In the genomic region with DNA sequence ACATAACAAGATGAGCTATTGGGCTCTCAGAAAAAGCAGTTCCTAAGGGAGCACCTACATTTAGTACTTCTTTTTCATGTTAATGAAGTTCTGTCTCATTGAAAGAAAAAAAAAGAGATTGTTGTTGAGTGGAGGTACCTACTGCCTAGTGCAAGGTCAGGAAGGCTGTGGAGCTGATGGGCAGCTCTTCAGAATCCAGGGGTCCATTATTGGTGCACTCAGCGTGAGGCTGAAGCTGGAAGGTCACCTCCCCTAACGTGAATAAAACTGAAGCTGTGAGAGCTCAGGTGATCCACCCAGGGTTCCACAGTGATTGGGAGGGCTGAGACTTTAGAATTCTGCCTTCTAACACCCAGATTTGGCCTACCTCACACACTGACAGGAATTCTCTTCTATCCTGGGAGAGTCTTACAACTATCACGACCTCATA, we compare ENCODE assay signal across 2 cellular contexts.
A peak's percentile ranks its signal among the peaks of the same experiment; 100 is the strongest.
TF ChIP-seq lines count a peak whose summit lies in the region.

No MANE protein-coding gene starts in this region.

TF ChIP-seq in GM23338, 12 proteins besides CTCF, POLR2A, EP300 and RAD21 (continues in another document):
- TF ChIP-seq ZNF331 (CRISPR knock-in tag; IDR thresholded peaks at IDR 0.05; ENCODE audit: low read depth) (no peak), STAT1 (IDR thresholded peaks at IDR 0.05; ENCODE audit: unreplicated experiment) (no peak), POLR2AphosphoS5 (IDR thresholded peaks at IDR 0.05; ENCODE audit: low read depth) (0 out of 2 replicates have a peak, but pooled peaks have one; percentile 22), EZH2phosphoT487 (IDR thresholded peaks at IDR 0.05; ENCODE audit: unreplicated experiment) (no peak), JUNB (IDR thresholded peaks at IDR 0.05; ENCODE audit: unreplicated experiment) (no peak), NANOG (IDR thresholded peaks at IDR 0.05; ENCODE audit: borderline replicate concordance) (peak; percentile 97), REST (IDR thresholded peaks at IDR 0.05; ENCODE audit: unreplicated experiment) (no peak), ETS1 (IDR thresholded peaks at IDR 0.05) (no peak)
- TF ChIP-seq, protein P1, sequence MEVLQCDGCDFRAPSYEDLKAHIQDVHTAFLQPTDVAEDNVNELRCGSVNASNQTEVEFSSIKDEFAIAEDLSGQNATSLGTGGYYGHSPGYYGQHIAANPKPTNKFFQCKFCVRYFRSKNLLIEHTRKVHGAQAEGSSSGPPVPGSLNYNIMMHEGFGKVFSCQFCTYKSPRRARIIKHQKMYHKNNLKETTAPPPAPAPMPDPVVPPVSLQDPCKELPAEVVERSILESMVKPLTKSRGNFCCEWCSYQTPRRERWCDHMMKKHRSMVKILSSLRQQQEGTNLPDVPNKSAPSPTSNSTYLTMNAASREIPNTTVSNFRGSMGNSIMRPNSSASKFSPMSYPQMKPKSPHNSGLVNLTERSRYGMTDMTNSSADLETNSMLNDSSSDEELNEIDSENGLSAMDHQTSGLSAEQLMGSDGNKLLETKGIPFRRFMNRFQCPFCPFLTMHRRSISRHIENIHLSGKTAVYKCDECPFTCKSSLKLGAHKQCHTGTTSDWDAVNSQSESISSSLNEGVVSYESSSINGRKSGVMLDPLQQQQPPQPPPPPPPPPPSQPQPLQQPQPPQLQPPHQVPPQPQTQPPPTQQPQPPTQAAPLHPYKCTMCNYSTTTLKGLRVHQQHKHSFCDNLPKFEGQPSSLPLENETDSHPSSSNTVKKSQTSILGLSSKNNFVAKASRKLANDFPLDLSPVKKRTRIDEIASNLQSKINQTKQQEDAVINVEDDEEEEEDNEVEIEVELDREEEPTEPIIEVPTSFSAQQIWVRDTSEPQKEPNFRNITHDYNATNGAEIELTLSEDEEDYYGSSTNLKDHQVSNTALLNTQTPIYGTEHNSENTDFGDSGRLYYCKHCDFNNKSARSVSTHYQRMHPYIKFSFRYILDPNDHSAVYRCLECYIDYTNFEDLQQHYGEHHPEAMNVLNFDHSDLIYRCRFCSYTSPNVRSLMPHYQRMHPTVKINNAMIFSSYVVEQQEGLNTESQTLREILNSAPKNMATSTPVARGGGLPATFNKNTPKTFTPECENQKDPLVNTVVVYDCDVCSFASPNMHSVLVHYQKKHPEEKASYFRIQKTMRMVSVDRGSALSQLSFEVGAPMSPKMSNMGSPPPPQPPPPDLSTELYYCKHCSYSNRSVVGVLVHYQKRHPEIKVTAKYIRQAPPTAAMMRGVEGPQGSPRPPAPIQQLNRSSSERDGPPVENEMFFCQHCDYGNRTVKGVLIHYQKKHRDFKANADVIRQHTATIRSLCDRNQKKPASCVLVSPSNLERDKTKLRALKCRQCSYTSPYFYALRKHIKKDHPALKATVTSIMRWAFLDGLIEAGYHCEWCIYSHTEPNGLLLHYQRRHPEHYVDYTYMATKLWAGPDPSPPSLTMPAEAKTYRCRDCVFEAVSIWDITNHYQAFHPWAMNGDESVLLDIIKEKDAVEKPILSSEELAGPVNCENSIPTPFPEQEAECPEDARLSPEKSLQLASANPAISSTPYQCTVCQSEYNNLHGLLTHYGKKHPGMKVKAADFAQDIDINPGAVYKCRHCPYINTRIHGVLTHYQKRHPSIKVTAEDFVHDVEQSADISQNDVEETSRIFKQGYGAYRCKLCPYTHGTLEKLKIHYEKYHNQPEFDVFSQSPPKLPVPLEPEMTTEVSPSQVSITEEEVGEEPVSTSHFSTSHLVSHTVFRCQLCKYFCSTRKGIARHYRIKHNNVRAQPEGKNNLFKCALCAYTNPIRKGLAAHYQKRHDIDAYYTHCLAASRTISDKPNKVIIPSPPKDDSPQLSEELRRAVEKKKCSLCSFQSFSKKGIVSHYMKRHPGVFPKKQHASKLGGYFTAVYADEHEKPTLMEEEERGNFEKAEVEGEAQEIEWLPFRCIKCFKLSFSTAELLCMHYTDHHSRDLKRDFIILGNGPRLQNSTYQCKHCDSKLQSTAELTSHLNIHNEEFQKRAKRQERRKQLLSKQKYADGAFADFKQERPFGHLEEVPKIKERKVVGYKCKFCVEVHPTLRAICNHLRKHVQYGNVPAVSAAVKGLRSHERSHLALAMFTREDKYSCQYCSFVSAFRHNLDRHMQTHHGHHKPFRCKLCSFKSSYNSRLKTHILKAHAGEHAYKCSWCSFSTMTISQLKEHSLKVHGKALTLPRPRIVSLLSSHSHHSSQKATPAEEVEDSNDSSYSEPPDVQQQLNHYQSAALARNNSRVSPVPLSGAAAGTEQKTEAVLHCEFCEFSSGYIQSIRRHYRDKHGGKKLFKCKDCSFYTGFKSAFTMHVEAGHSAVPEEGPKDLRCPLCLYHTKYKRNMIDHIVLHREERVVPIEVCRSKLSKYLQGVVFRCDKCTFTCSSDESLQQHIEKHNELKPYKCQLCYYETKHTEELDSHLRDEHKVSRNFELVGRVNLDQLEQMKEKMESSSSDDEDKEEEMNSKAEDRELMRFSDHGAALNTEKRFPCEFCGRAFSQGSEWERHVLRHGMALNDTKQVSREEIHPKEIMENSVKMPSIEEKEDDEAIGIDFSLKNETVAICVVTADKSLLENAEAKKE (CRISPR knock-in tag; IDR thresholded peaks at IDR 0.05): peak; percentile 98

TF ChIP-seq in H1, 55 proteins besides CTCF, POLR2A, EP300 and RAD21:
- TF ChIP-seq CHD7 (IDR thresholded peaks at IDR 0.05; ENCODE audit: insufficient replicate concordance, low read length) (no peak), NANOG (IDR thresholded peaks at IDR 0.05; ENCODE audit: insufficient read depth, low read depth, low read length, poor library complexity, severe bottlenecking) (peak; percentile 63), POU5F1 (IDR thresholded peaks at IDR 0.05; ENCODE audit: low read depth, low read length) (peak; percentile 64; the same call in 1 of the 2 replicates), RNF2 (IDR thresholded peaks at IDR 0.05; ENCODE audit: borderline replicate concordance, low read depth, low read length, missing control alignments, poor library complexity, severe bottlenecking) (no peak), SP1 (IDR thresholded peaks at IDR 0.05; ENCODE audit: low read depth, low read length) (0 out of 2 replicates have a peak, but pooled peaks have one; percentile 26), TAF1 (IDR thresholded peaks at IDR 0.05; ENCODE audit: low read depth, low read length) (no peak), JUN (IDR thresholded peaks at IDR 0.05; ENCODE audit: low read depth, low read length) (no peak)
- TF ChIP-seq, protein P2, sequence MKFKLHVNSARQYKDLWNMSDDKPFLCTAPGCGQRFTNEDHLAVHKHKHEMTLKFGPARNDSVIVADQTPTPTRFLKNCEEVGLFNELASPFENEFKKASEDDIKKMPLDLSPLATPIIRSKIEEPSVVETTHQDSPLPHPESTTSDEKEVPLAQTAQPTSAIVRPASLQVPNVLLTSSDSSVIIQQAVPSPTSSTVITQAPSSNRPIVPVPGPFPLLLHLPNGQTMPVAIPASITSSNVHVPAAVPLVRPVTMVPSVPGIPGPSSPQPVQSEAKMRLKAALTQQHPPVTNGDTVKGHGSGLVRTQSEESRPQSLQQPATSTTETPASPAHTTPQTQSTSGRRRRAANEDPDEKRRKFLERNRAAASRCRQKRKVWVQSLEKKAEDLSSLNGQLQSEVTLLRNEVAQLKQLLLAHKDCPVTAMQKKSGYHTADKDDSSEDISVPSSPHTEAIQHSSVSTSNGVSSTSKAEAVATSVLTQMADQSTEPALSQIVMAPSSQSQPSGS (IDR thresholded peaks at IDR 0.05; ENCODE audit: low read length): no peak
